Comparison of ENCODE assay signal across 1 cellular context in the genomic region with DNA sequence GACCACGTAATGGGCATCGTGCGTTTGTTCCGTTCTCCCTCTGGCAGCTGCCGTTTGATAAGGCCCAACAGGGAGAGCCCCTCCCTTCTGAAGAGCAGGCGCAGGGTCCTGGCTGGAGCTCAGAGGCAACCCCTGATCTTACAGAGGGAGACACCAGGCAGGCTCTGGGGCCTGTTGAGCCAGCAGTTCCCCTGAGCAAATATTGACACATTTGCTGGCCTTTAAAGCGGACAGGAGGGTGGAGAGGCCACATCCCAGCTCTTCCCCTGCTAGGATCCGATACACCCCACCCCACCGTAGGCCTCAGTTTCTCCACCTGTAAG.
TF ChIP-seq lines count a peak whose summit lies in the region.

No MANE protein-coding gene starts in this region.

TF ChIP-seq in WTC11, 78 proteins besides CTCF, POLR2A, EP300 and RAD21 (continued from another document):
- TF ChIP-seq, protein P1, sequence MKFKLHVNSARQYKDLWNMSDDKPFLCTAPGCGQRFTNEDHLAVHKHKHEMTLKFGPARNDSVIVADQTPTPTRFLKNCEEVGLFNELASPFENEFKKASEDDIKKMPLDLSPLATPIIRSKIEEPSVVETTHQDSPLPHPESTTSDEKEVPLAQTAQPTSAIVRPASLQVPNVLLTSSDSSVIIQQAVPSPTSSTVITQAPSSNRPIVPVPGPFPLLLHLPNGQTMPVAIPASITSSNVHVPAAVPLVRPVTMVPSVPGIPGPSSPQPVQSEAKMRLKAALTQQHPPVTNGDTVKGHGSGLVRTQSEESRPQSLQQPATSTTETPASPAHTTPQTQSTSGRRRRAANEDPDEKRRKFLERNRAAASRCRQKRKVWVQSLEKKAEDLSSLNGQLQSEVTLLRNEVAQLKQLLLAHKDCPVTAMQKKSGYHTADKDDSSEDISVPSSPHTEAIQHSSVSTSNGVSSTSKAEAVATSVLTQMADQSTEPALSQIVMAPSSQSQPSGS (CRISPR knock-in tag; IDR thresholded peaks at IDR 0.05; ENCODE audit: borderline replicate concordance, low read depth), result no peak
